In genomic region chr11:119791701-119792151, GRCh38 we compare ENCODE assay signal across 12 cellular contexts.
DNase-seq lines count a peak whose midpoint lies in the region; ATAC-seq and TF ChIP-seq lines count a peak whose summit lies in the region.
"Had no signal": no experiment of that assay in that cellular context is flagged by ENCODE, and none has a peak within 500 bp of the region (broad histone marks: within the 10 kb centered on the region; RNA-seq: fewer than 3 reads in every experiment).

No MANE protein-coding gene starts in this region.

- H3K9ac ChIP-seq in adipocyte (ENCODE audit: low read length) = no peak overlapping the region
- H3K9ac ChIP-seq: BLaER1 treated with 17β-estradiol and CSF1 and Interleukin-3, amounts not matched to agents 10 nM and 100 nM had no signal

- no peak for ATAC-seq in Right ventricle myocardium inferior
- no peak for ATAC-seq in left ventricle myocardium superior
- no peak for ATAC-seq in upper lobe of right lung
- ATAC-seq in HG02870 (IDR thresholded peaks at IDR 0.05; ENCODE audit: unreplicated experiment) = no peak
- no peak for ATAC-seq in HG03175 (IDR thresholded peaks at IDR 0.05; ENCODE audit: unreplicated experiment)

- H3K27me3 ChIP-seq in adipocyte (replicated peaks; ENCODE audit: control insufficient read depth, insufficient read depth, low read length) (no peaks in the 10 kb centered on the region), upper lobe of right lung (peaks cover 8% of the 10 kb centered on the region)
- H3K27me3 ChIP-seq: adrenal gland had no signal

- peak; percentile 42 for DNase-seq in Right ventricle myocardium inferior (ENCODE audit: missing footprints)
- DNase-seq in left ventricle myocardium superior = no peak
- DNase-seq in adipocyte (ENCODE audit: low read depth) = peak; percentile 53
- peak; percentile 42 for DNase-seq in iPS-NIHi11 (ENCODE audit: low spot score)
- DNase-seq in upper lobe of right lung = peak; percentile 44
- no peak for DNase-seq in GDM1 (lab: John Stamatoyannopoulos, UW)
- DNase-seq: adrenal gland; stimulated activated CD4-positive, alpha-beta T cell treated with anti-CD3 and anti-CD28 coated beads, Interleukin-4, amount 100 ng/mL, for 4 hours; SW 1271 had no signal

- no peak overlapping the region for H3K27ac ChIP-seq in upper lobe of right lung
- H3K27ac ChIP-seq: adrenal gland; BLaER1 treated with 17β-estradiol and CSF1 and Interleukin-3, amounts not matched to agents 10 nM and 100 nM had no signal

- H3K9me3 ChIP-seq in adipocyte (ENCODE audit: control insufficient read depth, low read length) (no peaks in the 10 kb centered on the region), upper lobe of right lung (no peaks in the 10 kb centered on the region)
- H3K9me3 ChIP-seq: adrenal gland; BLaER1 treated with 17β-estradiol and CSF1 and Interleukin-3, amounts not matched to agents 10 nM and 100 nM had no signal

- TF ChIP-seq CTCF in upper lobe of right lung (IDR thresholded peaks at IDR 0.05) = no peak

- intact Hi-C loops in Right ventricle myocardium inferior (cut with DNase I) = no loop called here
- intact Hi-C loops in left ventricle myocardium superior (cut with micrococcal nuclease) = no loop called here
- intact Hi-C loops in upper lobe of right lung (cut with DNase I) = no loop called here

- H3K4me3 ChIP-seq in adipocyte (ENCODE audit: low read length) (no peak overlapping the region), upper lobe of right lung (no peak overlapping the region)
- H3K4me3 ChIP-seq: adrenal gland; BLaER1 treated with 17β-estradiol and CSF1 and Interleukin-3, amounts not matched to agents 10 nM and 100 nM had no signal

- H3K36me3 ChIP-seq in adipocyte (ENCODE audit: control insufficient read depth, insufficient read depth, low read length, severe bottlenecking) = no peaks in the 10 kb centered on the region
- no peaks in the 10 kb centered on the region for H3K36me3 ChIP-seq in upper lobe of right lung
- H3K36me3 ChIP-seq: adrenal gland; BLaER1 treated with 17β-estradiol and CSF1 and Interleukin-3, amounts not matched to agents 10 nM and 100 nM had no signal

- H3K4me1 ChIP-seq in adipocyte (ENCODE audit: control insufficient read depth, insufficient read depth, low read length) (peaks cover 36% of the 10 kb centered on the region), upper lobe of right lung (no peaks in the 10 kb centered on the region)
- H3K4me1 ChIP-seq: adrenal gland had no signal

Comparison
In these comparisons a context has a peak if more than half of its experiments do, and no peak if none do; other contexts are left out.
1. DNase-seq: peak in Right ventricle myocardium inferior (single experiment), adipocyte (single experiment), iPS-NIHi11 (single experiment) and upper lobe of right lung (single experiment); none in left ventricle myocardium superior (single experiment) and GDM1 (single experiment).